ENCODE assay signal across 8 cellular contexts in genomic region chr15:73700041-73700842, GRCh38. TPM values are rescaled to one million over a fixed set of nuclear protein-coding genes. Genes with fewer than 3 reads are reported as not detected.
DNase-seq lines count a peak whose midpoint lies in the region; ATAC-seq and TF ChIP-seq lines count a peak whose summit lies in the region.

No MANE protein-coding gene starts in this region.

- H3K4me1 ChIP-seq in Caco-2 (no peaks in the 10 kb centered on the region), OCI-LY7 (ENCODE audit: insufficient read depth, low read length, poor library complexity, severe bottlenecking) (peaks cover 10% of the 10 kb centered on the region)

- ATAC-seq in esophagus mucosa (peak; percentile 49), GM21717 (IDR thresholded peaks at IDR 0.05; ENCODE audit: unreplicated experiment) (no peak)
- peak; percentile 42 to 71 for ATAC-seq in naive thymus-derived CD8-positive, alpha-beta T cell
- peak; percentile 67 for ATAC-seq in stimulated activated effector memory CD8-positive, alpha-beta T cell treated with anti-CD3 and anti-CD28 coated beads, Interleukin-12 subunit alpha, Interleukin-12 subunit beta, amount 100 ng/mL, for 72 hours

- no peak overlapping the region for H3K27ac ChIP-seq in OCI-LY7 (ENCODE audit: low read depth, low read length, poor library complexity, severe bottlenecking)

- H3K9me3 ChIP-seq in Caco-2: no peaks in the 10 kb centered on the region
- H3K9me3 ChIP-seq in OCI-LY7 (ENCODE audit: low read length): no peaks in the 10 kb centered on the region

- H3K27ac Mint-ChIP-seq in Caco-2 (ENCODE audit: unreplicated experiment): no peak overlapping the region
- peak overlapping the region in 4 of 10 donors; percentile 12 to 69 (median 48) for H3K27ac Mint-ChIP-seq in naive thymus-derived CD8-positive, alpha-beta T cell
- no peak overlapping the region for H3K27ac Mint-ChIP-seq in stimulated activated effector memory CD8-positive, alpha-beta T cell treated with anti-CD3 and anti-CD28 coated beads, Interleukin-12 subunit alpha, Interleukin-12 subunit beta, amount 100 ng/mL, for 72 hours

- H3K4me3 Mint-ChIP-seq in Caco-2 (ENCODE audit: unreplicated experiment): no peak overlapping the region
- no peak overlapping the region for H3K4me3 Mint-ChIP-seq in naive thymus-derived CD8-positive, alpha-beta T cell
- no peak overlapping the region for H3K4me3 Mint-ChIP-seq in stimulated activated effector memory CD8-positive, alpha-beta T cell treated with anti-CD3 and anti-CD28 coated beads, Interleukin-12 subunit alpha, Interleukin-12 subunit beta, amount 100 ng/mL, for 72 hours

- intact Hi-C loops in Caco-2 (cut with micrococcal nuclease; ENCODE audit: unreplicated experiment): loop anchor here (1.0 kb wide), 4 partner anchors 17 to 140 kb away; no protein-coding TSS in a partner anchor
- intact Hi-C loops in OCI-LY7 (cut with micrococcal nuclease; ENCODE audit: unreplicated experiment): loop anchor here (1.0 to 5.0 kb wide), 6 partner anchors 23 to 458 kb away; no protein-coding TSS in a partner anchor

- POLR2A ChIA-PET in Caco-2 (lab: Charles Lee) (interaction anchor here (0.5 to 0.9 kb wide), 2 partner anchors 64 to 67 kb away, joined by 3 read pairs; partner anchors contain the start of gene NPTN), OCI-LY7 (lab: Charles Lee) (no interaction called here)
- POLR2A ChIA-PET in naive thymus-derived CD8-positive, alpha-beta T cell (lab: Charles Lee): interaction anchor here (1.3 kb wide), 1 partner anchor 23 kb away, joined by 5 read pairs; no protein-coding TSS in a partner anchor

- H2AFZ ChIP-seq in OCI-LY7 (ENCODE audit: low read length): no peak overlapping the region

- no peaks in the 10 kb centered on the region for H3K4me1 Mint-ChIP-seq in Caco-2 (ENCODE audit: low read depth, unreplicated experiment)
- H3K4me1 Mint-ChIP-seq in naive thymus-derived CD8-positive, alpha-beta T cell: peaks cover 15 to 20% (median 19%) of the 10 kb centered on the region in 4 donors
- peaks cover 37% of the 10 kb centered on the region for H3K4me1 Mint-ChIP-seq in stimulated activated effector memory CD8-positive, alpha-beta T cell treated with anti-CD3 and anti-CD28 coated beads, Interleukin-12 subunit alpha, Interleukin-12 subunit beta, amount 100 ng/mL, for 72 hours

- H3K4me2 ChIP-seq in OCI-LY7 (ENCODE audit: low read length): no peak overlapping the region

- H3K27me3 Mint-ChIP-seq in Caco-2 (ENCODE audit: insufficient read depth, unreplicated experiment): no peaks in the 10 kb centered on the region
- peaks cover 25 to 92% (median 49%) of the 10 kb centered on the region in 5 donors for H3K27me3 Mint-ChIP-seq in naive thymus-derived CD8-positive, alpha-beta T cell

- no peaks in the 10 kb centered on the region for H4K20me1 ChIP-seq in OCI-LY7 (ENCODE audit: insufficient read depth, low read length)

- CTCF ChIA-PET in Caco-2 (lab: Charles Lee): interaction anchor here (1.1 to 4.5 kb wide), 12 partner anchors 9 to 310 kb away, joined by 3 to 33 read pairs (median 7); no protein-coding TSS in a partner anchor
- CTCF ChIA-PET in OCI-LY7 (lab: Charles Lee; ENCODE audit: unreplicated experiment): interaction anchor here (0.6 to 1.5 kb wide), 3 partner anchors 23 to 459 kb away, joined by 4 to 5 read pairs (median 4); no protein-coding TSS in a partner anchor

- DNase-seq in Caco-2 (peak; percentile 62 to 68), HuH-7 (ENCODE audit: low spot score) (peak; percentile 90), OCI-LY7 (ENCODE audit: low spot score) (peak; percentile 80), activated T-cell treated with anti-CD3 and anti-CD28 coated beads for 1 hour (ENCODE audit: low read depth) (peak; percentile 63)
- DNase-seq in naive thymus-derived CD8-positive, alpha-beta T cell: peak; percentile 47 to 86 (median 68)
- peak; percentile 60 to 85 for DNase-seq in stimulated activated effector memory CD8-positive, alpha-beta T cell treated with anti-CD3 and anti-CD28 coated beads, Interleukin-12 subunit alpha, Interleukin-12 subunit beta, amount 100 ng/mL, for 72 hours (ENCODE audit: low spot score in 2 of 2)

- H3K4me3 ChIP-seq in Caco-2 (ENCODE audit: low read depth, low read length): no peak overlapping the region
- H3K4me3 ChIP-seq in OCI-LY7 (ENCODE audit: low read depth, low read length, poor library complexity, severe bottlenecking): no peak overlapping the region

- no peaks in the 10 kb centered on the region for H3K9me2 ChIP-seq in OCI-LY7 (ENCODE audit: insufficient read depth, low read length)

- H3K9me3 Mint-ChIP-seq in Caco-2 (ENCODE audit: unreplicated experiment): no peaks in the 10 kb centered on the region
- H3K9me3 Mint-ChIP-seq in naive thymus-derived CD8-positive, alpha-beta T cell: peaks cover 0 to 2% (median 0%) of the 10 kb centered on the region in 9 donors
- H3K9me3 Mint-ChIP-seq in stimulated activated effector memory CD8-positive, alpha-beta T cell treated with anti-CD3 and anti-CD28 coated beads, Interleukin-12 subunit alpha, Interleukin-12 subunit beta, amount 100 ng/mL, for 72 hours: no peaks in the 10 kb centered on the region

- peaks cover 32% of the 10 kb centered on the region for H3K36me3 Mint-ChIP-seq in Caco-2 (ENCODE audit: insufficient read depth, unreplicated experiment)
- H3K36me3 Mint-ChIP-seq in naive thymus-derived CD8-positive, alpha-beta T cell: no peaks in the 10 kb centered on the region
- H3K36me3 Mint-ChIP-seq in stimulated activated effector memory CD8-positive, alpha-beta T cell treated with anti-CD3 and anti-CD28 coated beads, Interleukin-12 subunit alpha, Interleukin-12 subunit beta, amount 100 ng/mL, for 72 hours: peaks cover 9% of the 10 kb centered on the region

- H3K36me3 ChIP-seq in Caco-2 (ENCODE audit: control insufficient read depth, insufficient read depth, low read length) (no peaks in the 10 kb centered on the region; the same call in 1 of the 2 replicates), OCI-LY7 (ENCODE audit: insufficient read depth, low read length) (no peaks in the 10 kb centered on the region)

- no peaks in the 10 kb centered on the region for H3K79me2 ChIP-seq in OCI-LY7 (ENCODE audit: insufficient read depth, low read depth, low read length)

- TF ChIP-seq CTCF in Caco-2 (IDR thresholded peaks at IDR 0.05; ENCODE audit: insufficient read depth in 1 of 2, low read depth in 1 of 2, low read length in 1 of 2, severe bottlenecking in 1 of 2, unreplicated experiment in 1 of 2) (peak; percentile 82 to 85), OCI-LY7 (conservative IDR thresholded peaks at IDR 0.05; ENCODE audit: low read length) (peak; percentile 98)

- BruUV-seq in Caco-2 (replicated peaks; lab: Mats Ljungman, UMichigan): no TSS peak
- no TSS peak for BruUV-seq in OCI-LY7 (replicated peaks; lab: Mats Ljungman, UMichigan)

- no peaks in the 10 kb centered on the region for H3K27me3 ChIP-seq in Caco-2 (replicated peaks; ENCODE audit: control insufficient read depth, insufficient read depth, low read length)

RNA-seq across cellular contexts. Expression of gene CD276, which starts 16.1 kb away (rescaled TPM):
- total RNA-seq in Caco-2 (2022) (70.5 and 74.2 TPM in 2 replicates), OCI-LY7 (2022) (not detected in 2 replicates), esophagus mucosa (14.7 TPM)
- total RNA-seq in OCI-LY7 (2014; rRNA removed; shearing (Covaris generic)): not detected in 2 replicates
- total RNA-seq in naive thymus-derived CD8-positive, alpha-beta T cell: under 1 TPM; 0.49 to 0.63 TPM
- polyA plus RNA-seq in naive thymus-derived CD8-positive, alpha-beta T cell: not detected

RNA-seq across cellular contexts. Expression of gene INSYN1, which starts 52.9 kb away (rescaled TPM):
- total RNA-seq in Caco-2 (2022) (0.41 TPM in 1 of 2 replicates, not detected in the other), OCI-LY7 (2022) (not detected in 2 replicates), esophagus mucosa (5.1 TPM)
- total RNA-seq in OCI-LY7 (2014; rRNA removed; shearing (Covaris generic)): not detected in 2 replicates
- not detected for total RNA-seq in naive thymus-derived CD8-positive, alpha-beta T cell
- not detected for polyA plus RNA-seq in naive thymus-derived CD8-positive, alpha-beta T cell
